In the genomic region with DNA sequence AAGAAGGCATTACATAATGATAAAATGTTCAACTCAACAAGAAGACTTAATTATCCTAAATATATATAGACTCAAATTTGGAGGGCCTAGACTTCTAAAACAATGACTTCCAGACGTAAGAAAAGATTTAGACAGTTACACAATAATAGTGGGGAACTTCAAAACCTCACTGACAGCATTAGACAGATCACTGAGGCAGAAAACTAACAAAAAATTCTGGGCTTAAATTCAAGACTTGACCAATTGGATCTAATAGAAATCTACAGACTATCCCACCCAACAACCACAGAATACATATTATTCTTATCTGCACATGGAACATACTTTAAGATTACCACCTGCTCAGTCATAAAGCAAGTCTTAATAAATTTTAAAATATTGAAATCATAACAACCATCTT, we compare ENCODE assay signal across 24 cellular contexts.
"Had no signal": no experiment of that assay in that cellular context is flagged by ENCODE, and none has a peak within 500 bp of the region (broad histone marks: within the 10 kb centered on the region; RNA-seq: fewer than 3 reads in every experiment).

No MANE protein-coding gene starts in this region.

- H3K36me3 Mint-ChIP-seq: immature natural killer cell, naive B cell had no signal

- H3K9me3 Mint-ChIP-seq: dendritic cell treated with granulocyte-macrophage colony-stimulating factor and Interleukin-4, amounts not matched to agents 40 ng/mL and 50 ng/mL, for 4 days; effector memory CD8-positive, alpha-beta T cell; endodermal cell; immature natural killer cell; naive B cell had no signal

- H3K27me3 Mint-ChIP-seq: dendritic cell treated with granulocyte-macrophage colony-stimulating factor and Interleukin-4, amounts not matched to agents 40 ng/mL and 50 ng/mL, for 4 days had no signal

- H3K4me3 Mint-ChIP-seq: dendritic cell treated with granulocyte-macrophage colony-stimulating factor and Interleukin-4, amounts not matched to agents 40 ng/mL and 50 ng/mL, for 4 days; effector memory CD8-positive, alpha-beta T cell; endodermal cell; immature natural killer cell; mesothelial cell of epicardium; naive B cell had no signal

- H3K4me1 Mint-ChIP-seq: mesothelial cell of epicardium, naive B cell had no signal

- ATAC-seq: effector memory CD8-positive, alpha-beta T cell; esophagus mucosa; foreskin keratinocyte; gastroesophageal sphincter; heart left ventricle; left cardiac atrium; left lung; left ventricle myocardium superior; lower lobe of right lung; mucosa of descending colon had no signal

- DNase-seq: colonic mucosa; cortex of kidney; effector CD8-positive, alpha-beta T cell; effector memory CD8-positive, alpha-beta T cell; endodermal cell; erythroblast; esophagus squamous epithelium; foreskin keratinocyte; heart left ventricle; hypothalamus; immature natural killer cell; left cardiac atrium; left lung; left ventricle myocardium superior; lower lobe of right lung; mesenchymal stem cell; mucosa of descending colon; naive B cell had no signal

- FAIRE-seq: frontal cortex, keratinocyte had no signal
